ENCODE assay signal across 3 cellular contexts in genomic region chr2:16266571-16266970, GRCh38.
"Had no signal": no experiment of that assay in that cellular context is flagged by ENCODE, and none has a peak within 500 bp of the region (broad histone marks: within the 10 kb centered on the region; RNA-seq: fewer than 3 reads in every experiment).

No MANE protein-coding gene starts in this region.

- H3K4me3 ChIP-seq: GM12878 had no signal

- ATAC-seq: GM12878 had no signal

- DNase-seq: GDM1, GF-D8 had no signal
